ENCODE assay signal across 25 cellular contexts in genomic region chr1:181541458-181541857, GRCh38. TPM values are rescaled to one million over a fixed set of nuclear protein-coding genes. Genes with fewer than 3 reads are reported as not detected.
"Had no signal": no experiment of that assay in that cellular context is flagged by ENCODE, and none has a peak within 500 bp of the region (broad histone marks: within the 10 kb centered on the region; RNA-seq: fewer than 3 reads in every experiment).

No MANE protein-coding gene starts in this region.

- H3K9me3 Mint-ChIP-seq: activated naive CD4-positive, alpha-beta T cell treated with anti-CD3 and anti-CD28 coated beads, Interleukin-2, amount 50 U/mL, for 72 hours; activated T-cell treated with anti-CD3 and anti-CD28 coated beads, Interleukin-2, amount 50 U/mL, for 72 hours; natural killer cell treated with Interleukin-12 subunit alpha and Interleukin-12 subunit beta and Interleukin-15 and Interleukin-18, amount 100 ng/mL, for 72 hours had no signal

- H3K4me1 ChIP-seq: testis, transverse colon had no signal

- ATAC-seq: activated naive CD4-positive, alpha-beta T cell treated with anti-CD3 and anti-CD28 coated beads, Interleukin-2, amount 50 U/mL, for 72 hours; activated T-cell treated with anti-CD3 and anti-CD28 coated beads, Interleukin-2, amount 50 U/mL, for 72 hours; mucosa of descending colon; natural killer cell treated with Interleukin-12 subunit alpha and Interleukin-12 subunit beta and Interleukin-15 and Interleukin-18, amount 100 ng/mL, for 72 hours; stimulated activated naive CD8-positive, alpha-beta T cell treated with anti-CD3 and anti-CD28 coated beads, Interleukin-15, Interleukin-2, amounts not matched to agents 100 U/mL and 50 U/mL, for 24 hours had no signal

- DNase-seq: activated CD4-positive, alpha-beta T cell treated with anti-CD3 and anti-CD28 coated beads for 4 hours; activated CD4-positive, alpha-beta T cell treated with anti-CD3 and anti-CD28 coated beads, Interleukin-2, amount 50 U/mL, for 4 hours; activated CD4-positive, CD25-positive, alpha-beta regulatory T cell; activated naive CD4-positive, alpha-beta T cell; activated T-cell treated with anti-CD3 and anti-CD28 coated beads for 4 hours; activated T-cell treated with anti-CD3 and anti-CD28 coated beads, Interleukin-2, amount 50 U/mL, for 72 hours; effector CD8-positive, alpha-beta T cell; foreskin melanocyte; left ventricle myocardium inferior; mucosa of descending colon; right cardiac atrium; stimulated activated CD4-positive, alpha-beta T cell treated with anti-CD3 and anti-CD28 coated beads, Interleukin-12 subunit alpha, Interleukin-12 subunit beta, amount 100 ng/mL, for 4 hours; stimulated activated CD4-positive, alpha-beta T cell treated with anti-CD3 and anti-CD28 coated beads, Interleukin-4, amount 100 ng/mL, for 1 hour; stimulated activated naive CD8-positive, alpha-beta T cell treated with anti-CD3 and anti-CD28 coated beads, Interleukin-15, Interleukin-2, amounts not matched to agents 100 U/mL and 50 U/mL, for 24 hours; testis; transverse colon had no signal

- H3K27ac ChIP-seq: esophagus muscularis mucosa, heart right ventricle, left ventricle myocardium inferior, testis, transverse colon had no signal

- H3K9me3 ChIP-seq: esophagus muscularis mucosa, heart right ventricle, left ventricle myocardium inferior, mucosa of descending colon, testis, transverse colon had no signal

- H3K4me3 Mint-ChIP-seq: activated T-cell treated with anti-CD3 and anti-CD28 coated beads, Interleukin-2, amount 50 U/mL, for 72 hours; natural killer cell treated with Interleukin-12 subunit alpha and Interleukin-12 subunit beta and Interleukin-15 and Interleukin-18, amount 100 ng/mL, for 72 hours had no signal

- H3K4me3 ChIP-seq: esophagus muscularis mucosa, heart right ventricle, left ventricle myocardium inferior, lung, mucosa of descending colon, skin epidermis, testis, transverse colon had no signal

- H3K36me3 Mint-ChIP-seq: activated naive CD4-positive, alpha-beta T cell treated with anti-CD3 and anti-CD28 coated beads, Interleukin-2, amount 50 U/mL, for 72 hours; natural killer cell treated with Interleukin-12 subunit alpha and Interleukin-12 subunit beta and Interleukin-15 and Interleukin-18, amount 100 ng/mL, for 72 hours had no signal

- FAIRE-seq: colon, endometrium had no signal

- H3K36me3 ChIP-seq: esophagus muscularis mucosa, heart right ventricle, left ventricle myocardium inferior, transverse colon had no signal

- H3K27ac Mint-ChIP-seq: activated naive CD4-positive, alpha-beta T cell treated with anti-CD3 and anti-CD28 coated beads, Interleukin-2, amount 50 U/mL, for 72 hours; activated T-cell treated with anti-CD3 and anti-CD28 coated beads, Interleukin-2, amount 50 U/mL, for 72 hours; natural killer cell treated with Interleukin-12 subunit alpha and Interleukin-12 subunit beta and Interleukin-15 and Interleukin-18, amount 100 ng/mL, for 72 hours had no signal

- H3K27me3 ChIP-seq: esophagus muscularis mucosa, testis had no signal

RNA-seq across cellular contexts. Expression of gene CACNA1E, which starts 58.1 kb away (rescaled TPM):
- total RNA-seq: glomerular endothelial cell had no signal
